18 cellular contexts compared by ENCODE assay signal in the genomic region with DNA sequence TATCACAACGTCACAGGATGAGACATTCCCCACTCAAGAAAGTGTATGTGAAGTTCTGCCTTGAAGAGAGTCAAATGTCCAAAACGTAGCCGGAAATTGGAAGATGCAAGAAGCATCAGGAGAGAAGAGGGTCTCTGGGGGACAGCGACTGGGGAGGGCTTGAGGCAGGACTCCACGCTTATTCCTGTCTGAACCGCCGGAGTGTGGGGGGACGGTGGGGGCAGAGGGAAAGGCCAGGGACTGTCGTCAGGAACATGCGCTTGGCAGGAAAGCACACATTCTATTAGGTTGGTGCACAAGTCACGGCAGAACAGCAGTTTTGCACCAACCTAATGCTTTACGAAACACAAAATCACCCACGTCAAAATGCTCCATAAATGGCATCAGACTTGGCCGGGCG.
"Had no signal": no experiment of that assay in that cellular context is flagged by ENCODE, and none has a peak within 500 bp of the region (broad histone marks: within the 10 kb centered on the region; RNA-seq: fewer than 3 reads in every experiment).

No MANE protein-coding gene starts in this region.

- H3K4me3 Mint-ChIP-seq: activated CD8-positive, alpha-beta T cell treated with anti-CD3 and anti-CD28 coated beads, Interleukin-2, amount 10 ng/mL, durations not matched to agents 7 days and 5 days; activated T-cell treated with anti-CD3 and anti-CD28 coated beads, Interleukin-2, amount 50 U/mL, for 4 hours; brain had no signal

- H3K4me1 ChIP-seq: SJSA1 had no signal

- H3K36me3 Mint-ChIP-seq: brain had no signal

- DNase-seq: activated CD4-positive, alpha-beta T cell treated with anti-CD3 and anti-CD28 coated beads for 4 hours; activated CD8-positive, alpha-beta T cell treated with anti-CD3 and anti-CD28 coated beads, Interleukin-2, amount 10 ng/mL, durations not matched to agents 7 days and 5 days; activated gamma-delta T cell treated with Interleukin-2 at 50 U/mL for 16 hours; activated naive CD4-positive, alpha-beta T cell treated with anti-CD3 and anti-CD28 coated beads, Interleukin-2, amount 50 U/mL, for 16 hours; activated T-cell treated with anti-CD3 and anti-CD28 coated beads, Interleukin-2, amount 50 U/mL, for 4 hours; NCI-H1105 treated with DMSO at 0.1 percent for 48 hours; NCI-H1436 treated with DMSO at 0.1 percent for 48 hours; NCI-H187; NCI-H2081; NCI-H510A treated with DMSO at 0.1 percent for 48 hours; PC-3; SHP77; SW 1271 had no signal

- H3K9me3 Mint-ChIP-seq: activated T-cell treated with anti-CD3 and anti-CD28 coated beads, Interleukin-2, amount 50 U/mL, for 4 hours had no signal

- H3K4me1 Mint-ChIP-seq: brain had no signal

- H3K4me3 ChIP-seq: K562, SJSA1 had no signal

- ATAC-seq: activated CD4-positive, CD25-positive, alpha-beta regulatory T cell treated with anti-CD3 and anti-CD28 coated beads, Interleukin-2, amount 50 U/mL, for 24 hours; activated CD8-positive, alpha-beta T cell treated with anti-CD3 and anti-CD28 coated beads, Interleukin-2, amount 10 ng/mL, durations not matched to agents 7 days and 5 days; activated T-cell treated with anti-CD3 and anti-CD28 coated beads, Interleukin-2, amount 50 U/mL, for 4 hours; K562; PC-3; SK-N-SH treated with all-trans-retinoic acid at 6 μM for 48 hours had no signal

- H3K27ac ChIP-seq: SJSA1 had no signal

- H3K36me3 ChIP-seq: SJSA1 had no signal

- H3K27ac Mint-ChIP-seq: activated CD8-positive, alpha-beta T cell treated with anti-CD3 and anti-CD28 coated beads, Interleukin-2, amount 10 ng/mL, durations not matched to agents 7 days and 5 days; brain had no signal
